Comparison of ENCODE assay signal across 15 cellular contexts in genomic region chr18:9866627-9867453, GRCh38. TPM values are rescaled to one million over a fixed set of nuclear protein-coding genes. Genes with fewer than 3 reads are reported as not detected.
A peak's percentile ranks its signal among the peaks of the same experiment; 100 is the strongest.
DNase-seq lines count a peak whose midpoint lies in the region; ATAC-seq and TF ChIP-seq lines count a peak whose summit lies in the region.
"Had no signal": no experiment of that assay in that cellular context is flagged by ENCODE, and none has a peak within 500 bp of the region (broad histone marks: within the 10 kb centered on the region; RNA-seq: fewer than 3 reads in every experiment).

No MANE protein-coding gene starts in this region.

- H3K9me3 ChIP-seq in PC-9 (ENCODE audit: insufficient read depth, low read depth) (peaks cover 16% of the 10 kb centered on the region), endodermal cell (ENCODE audit: control insufficient read depth, low read length) (peaks cover 28% of the 10 kb centered on the region)
- H3K9me3 ChIP-seq: SJCRH30 had no signal

- no peak overlapping the region for H3K4me3 Mint-ChIP-seq in endodermal cell

- 95 to 98% methylated on average over 4 to 6 of the region's 6 CpGs for WGBS in endodermal cell (ENCODE audit: insufficient coverage in 1 of 2, insufficient read length in 1 of 2), 2 experiments

- H3K36me3 Mint-ChIP-seq in endodermal cell (ENCODE audit: low read depth): no peaks in the 10 kb centered on the region

- peak overlapping the region; percentile 39 for H3K4me2 ChIP-seq in PC-9

- no peak overlapping the region for H2AFZ ChIP-seq in PC-9

- peak overlapping the region; percentile 93 for H3K27ac ChIP-seq in PC-9
- no peak overlapping the region for H3K27ac ChIP-seq in endodermal cell (ENCODE audit: low read depth, low read length)
- H3K27ac ChIP-seq: C4-2B, SJCRH30 had no signal

- POLR2A ChIA-PET in PC-9 (lab: Charles Lee; ENCODE audit: unreplicated experiment): no interaction called here

- ATAC-seq in left lobe of liver (peak; percentile 42), sciatic nerve (no peak)

- DNase-seq in CD1c-positive myeloid dendritic cell (ENCODE audit: extremely low spot score): peak; percentile 71
- peak; percentile 20 to 78 for DNase-seq in PC-9
- DNase-seq in epithelial cell of esophagus (ENCODE audit: low read depth): peak; percentile 73
- DNase-seq in left lobe of liver (ENCODE audit: low spot score): no peak
- no peak for DNase-seq in endodermal cell
- no peak for DNase-seq in sciatic nerve (ENCODE audit: low spot score)
- no peak for DNase-seq in mesenteric fat pad (ENCODE audit: low spot score)
- no peak for DNase-seq in stimulated activated CD8-positive, alpha-beta memory T cell treated with anti-CD3 and anti-CD28 coated beads, Interleukin-4, amount 100 ng/mL, for 48 hours
- DNase-seq: Caco-2, DMS79, Karpas-422, NCI-H1417, NCI-H2171 treated with DMSO at 0.1 percent for 48 hours, SJCRH30 had no signal

- H3K27me3 ChIP-seq in PC-9 (ENCODE audit: insufficient read depth, low read depth): no peaks in the 10 kb centered on the region
- H3K27me3 ChIP-seq in endodermal cell (ENCODE audit: control insufficient read depth, insufficient read depth, low read length, poor library complexity, severe bottlenecking): no peaks in the 10 kb centered on the region
- H3K27me3 ChIP-seq: SJCRH30 had no signal

- CTCF ChIA-PET in PC-9 (lab: Charles Lee): no interaction called here

- peaks cover 31% of the 10 kb centered on the region for H3K9me3 Mint-ChIP-seq in endodermal cell

- TF ChIP-seq CTCF in PC-9 (conservative IDR thresholded peaks at IDR 0.05) (no peak), epithelial cell of esophagus (IDR thresholded peaks at IDR 0.05; ENCODE audit: insufficient read depth, low read depth, low read length, missing control alignments) (no peak), endodermal cell (conservative IDR thresholded peaks at IDR 0.05) (no peak)

- H3K36me3 ChIP-seq in PC-9 (ENCODE audit: low read depth) (no peaks in the 10 kb centered on the region), endodermal cell (ENCODE audit: control insufficient read depth, insufficient read depth, low read length) (no peaks in the 10 kb centered on the region)
- H3K36me3 ChIP-seq: SJCRH30 had no signal

- no TSS peak for BruUV-seq in PC-9 (replicated peaks; lab: Mats Ljungman, UMichigan)

- no peak overlapping the region for H3K9ac ChIP-seq in endodermal cell (ENCODE audit: extremely low read depth, low read length, poor library complexity, severe bottlenecking)

- H3K9me2 ChIP-seq in PC-9 (ENCODE audit: insufficient read depth): no peaks in the 10 kb centered on the region

- H3K27ac Mint-ChIP-seq in endodermal cell: no peak overlapping the region

- peaks cover 51% of the 10 kb centered on the region for H3F3A ChIP-seq in PC-9 (ENCODE audit: insufficient read depth, low read depth)

- H3K27me3 Mint-ChIP-seq in endodermal cell (ENCODE audit: insufficient read depth): peaks cover 6% of the 10 kb centered on the region

- peaks cover 30% of the 10 kb centered on the region for H3K4me1 Mint-ChIP-seq in endodermal cell

- no peaks in the 10 kb centered on the region for H4K20me1 ChIP-seq in PC-9 (ENCODE audit: insufficient read depth)

- no peak overlapping the region for H3K4me3 ChIP-seq in PC-9
- no peak overlapping the region for H3K4me3 ChIP-seq in epithelial cell of esophagus (ENCODE audit: low read length)
- no peak overlapping the region for H3K4me3 ChIP-seq in endodermal cell (ENCODE audit: low read length)
- H3K4me3 ChIP-seq: SJCRH30 had no signal

- H3K79me2 ChIP-seq in PC-9 (ENCODE audit: low read depth): no peaks in the 10 kb centered on the region

- intact Hi-C loops in PC-9 (cut with micrococcal nuclease; ENCODE audit: unreplicated experiment) (no loop called here), sciatic nerve (cut with DNase I) (no loop called here)

- H3K4me1 ChIP-seq in PC-9 (replicated peaks; ENCODE audit: insufficient read depth): peaks cover 50% of the 10 kb centered on the region
- peaks cover 11% of the 10 kb centered on the region for H3K4me1 ChIP-seq in endodermal cell (ENCODE audit: control insufficient read depth, insufficient read depth, low read length)
- H3K4me1 ChIP-seq: SJCRH30 had no signal

RNA-seq across cellular contexts. Expression of gene TXNDC2, which starts 18.9 kb away (rescaled TPM):
- total RNA-seq in PC-9 (2021) (0.11 TPM in 1 of 2 replicates, not detected in the other), left lobe of liver (not detected), endodermal cell (not detected), sciatic nerve (not detected), mesenteric fat pad (0.22 TPM)
- polyA plus RNA-seq in endodermal cell (2013, experiment 1 of 2): 0.07 TPM
- polyA plus RNA-seq in endodermal cell (2013, experiment 2 of 2): not detected
- total RNA-seq: Caco-2 had no signal

RNA-seq across cellular contexts. Expression of gene VAPA, which starts 47.0 kb away (rescaled TPM):
- total RNA-seq in PC-9 (2021) (340 and 359 TPM in 2 replicates), left lobe of liver (72.4 TPM), endodermal cell (100 to 1,000 TPM; 122 to 168 TPM), sciatic nerve (184 TPM), mesenteric fat pad (182 TPM)
- 166 TPM for polyA plus RNA-seq in endodermal cell (2013, experiment 1 of 2)
- polyA plus RNA-seq in endodermal cell (2013, experiment 2 of 2): 158 TPM

Comparison
In these comparisons a context has a peak if more than half of its experiments do, and no peak if none do; other contexts are left out.
1. DNase-seq: peak in CD1c-positive myeloid dendritic cell (single experiment), PC-9 (2 of 2) and epithelial cell of esophagus (single experiment); none in left lobe of liver (single experiment), endodermal cell (single experiment), sciatic nerve (single experiment), mesenteric fat pad (single experiment) and stimulated activated CD8-positive, alpha-beta memory T cell treated with anti-CD3 and anti-CD28 coated beads, Interleukin-4, amount 100 ng/mL, for 48 hours (single experiment).